ENCODE assay signal across 1 cellular context in the genomic region with DNA sequence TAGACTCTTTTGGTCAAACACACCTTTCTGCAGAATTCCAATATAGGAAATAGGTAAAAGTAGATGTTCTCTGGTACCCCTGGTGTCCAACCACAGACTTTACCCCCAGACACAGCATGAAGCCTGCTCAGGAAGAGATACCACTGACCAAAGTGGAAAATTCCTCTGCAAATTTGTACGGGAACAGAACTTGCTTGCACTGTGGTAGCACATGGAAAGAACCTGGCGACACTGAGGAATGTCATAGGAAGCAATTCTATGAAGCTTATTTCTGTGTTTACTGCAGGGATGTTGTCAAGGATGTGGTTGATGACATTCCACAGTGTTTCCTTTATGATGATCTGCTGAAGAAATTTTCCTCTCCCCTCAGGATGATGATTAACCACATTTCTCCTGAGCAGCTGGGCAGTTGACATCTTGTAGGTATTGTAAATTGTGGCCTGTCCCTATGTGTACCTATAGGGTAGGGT.
TF ChIP-seq lines count a peak whose summit lies in the region.

No MANE protein-coding gene starts in this region.

TF ChIP-seq in GM23338, 12 proteins besides CTCF, POLR2A, EP300 and RAD21 (continued from another document):
- TF ChIP-seq, protein P1, sequence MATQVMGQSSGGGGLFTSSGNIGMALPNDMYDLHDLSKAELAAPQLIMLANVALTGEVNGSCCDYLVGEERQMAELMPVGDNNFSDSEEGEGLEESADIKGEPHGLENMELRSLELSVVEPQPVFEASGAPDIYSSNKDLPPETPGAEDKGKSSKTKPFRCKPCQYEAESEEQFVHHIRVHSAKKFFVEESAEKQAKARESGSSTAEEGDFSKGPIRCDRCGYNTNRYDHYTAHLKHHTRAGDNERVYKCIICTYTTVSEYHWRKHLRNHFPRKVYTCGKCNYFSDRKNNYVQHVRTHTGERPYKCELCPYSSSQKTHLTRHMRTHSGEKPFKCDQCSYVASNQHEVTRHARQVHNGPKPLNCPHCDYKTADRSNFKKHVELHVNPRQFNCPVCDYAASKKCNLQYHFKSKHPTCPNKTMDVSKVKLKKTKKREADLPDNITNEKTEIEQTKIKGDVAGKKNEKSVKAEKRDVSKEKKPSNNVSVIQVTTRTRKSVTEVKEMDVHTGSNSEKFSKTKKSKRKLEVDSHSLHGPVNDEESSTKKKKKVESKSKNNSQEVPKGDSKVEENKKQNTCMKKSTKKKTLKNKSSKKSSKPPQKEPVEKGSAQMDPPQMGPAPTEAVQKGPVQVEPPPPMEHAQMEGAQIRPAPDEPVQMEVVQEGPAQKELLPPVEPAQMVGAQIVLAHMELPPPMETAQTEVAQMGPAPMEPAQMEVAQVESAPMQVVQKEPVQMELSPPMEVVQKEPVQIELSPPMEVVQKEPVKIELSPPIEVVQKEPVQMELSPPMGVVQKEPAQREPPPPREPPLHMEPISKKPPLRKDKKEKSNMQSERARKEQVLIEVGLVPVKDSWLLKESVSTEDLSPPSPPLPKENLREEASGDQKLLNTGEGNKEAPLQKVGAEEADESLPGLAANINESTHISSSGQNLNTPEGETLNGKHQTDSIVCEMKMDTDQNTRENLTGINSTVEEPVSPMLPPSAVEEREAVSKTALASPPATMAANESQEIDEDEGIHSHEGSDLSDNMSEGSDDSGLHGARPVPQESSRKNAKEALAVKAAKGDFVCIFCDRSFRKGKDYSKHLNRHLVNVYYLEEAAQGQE (IDR thresholded peaks at IDR 0.05; ENCODE audit: unreplicated experiment), result no peak
- TF ChIP-seq EZH2 (IDR thresholded peaks at IDR 0.05; ENCODE audit: low read depth, unreplicated experiment), result no peak
- TF ChIP-seq, protein P2, sequence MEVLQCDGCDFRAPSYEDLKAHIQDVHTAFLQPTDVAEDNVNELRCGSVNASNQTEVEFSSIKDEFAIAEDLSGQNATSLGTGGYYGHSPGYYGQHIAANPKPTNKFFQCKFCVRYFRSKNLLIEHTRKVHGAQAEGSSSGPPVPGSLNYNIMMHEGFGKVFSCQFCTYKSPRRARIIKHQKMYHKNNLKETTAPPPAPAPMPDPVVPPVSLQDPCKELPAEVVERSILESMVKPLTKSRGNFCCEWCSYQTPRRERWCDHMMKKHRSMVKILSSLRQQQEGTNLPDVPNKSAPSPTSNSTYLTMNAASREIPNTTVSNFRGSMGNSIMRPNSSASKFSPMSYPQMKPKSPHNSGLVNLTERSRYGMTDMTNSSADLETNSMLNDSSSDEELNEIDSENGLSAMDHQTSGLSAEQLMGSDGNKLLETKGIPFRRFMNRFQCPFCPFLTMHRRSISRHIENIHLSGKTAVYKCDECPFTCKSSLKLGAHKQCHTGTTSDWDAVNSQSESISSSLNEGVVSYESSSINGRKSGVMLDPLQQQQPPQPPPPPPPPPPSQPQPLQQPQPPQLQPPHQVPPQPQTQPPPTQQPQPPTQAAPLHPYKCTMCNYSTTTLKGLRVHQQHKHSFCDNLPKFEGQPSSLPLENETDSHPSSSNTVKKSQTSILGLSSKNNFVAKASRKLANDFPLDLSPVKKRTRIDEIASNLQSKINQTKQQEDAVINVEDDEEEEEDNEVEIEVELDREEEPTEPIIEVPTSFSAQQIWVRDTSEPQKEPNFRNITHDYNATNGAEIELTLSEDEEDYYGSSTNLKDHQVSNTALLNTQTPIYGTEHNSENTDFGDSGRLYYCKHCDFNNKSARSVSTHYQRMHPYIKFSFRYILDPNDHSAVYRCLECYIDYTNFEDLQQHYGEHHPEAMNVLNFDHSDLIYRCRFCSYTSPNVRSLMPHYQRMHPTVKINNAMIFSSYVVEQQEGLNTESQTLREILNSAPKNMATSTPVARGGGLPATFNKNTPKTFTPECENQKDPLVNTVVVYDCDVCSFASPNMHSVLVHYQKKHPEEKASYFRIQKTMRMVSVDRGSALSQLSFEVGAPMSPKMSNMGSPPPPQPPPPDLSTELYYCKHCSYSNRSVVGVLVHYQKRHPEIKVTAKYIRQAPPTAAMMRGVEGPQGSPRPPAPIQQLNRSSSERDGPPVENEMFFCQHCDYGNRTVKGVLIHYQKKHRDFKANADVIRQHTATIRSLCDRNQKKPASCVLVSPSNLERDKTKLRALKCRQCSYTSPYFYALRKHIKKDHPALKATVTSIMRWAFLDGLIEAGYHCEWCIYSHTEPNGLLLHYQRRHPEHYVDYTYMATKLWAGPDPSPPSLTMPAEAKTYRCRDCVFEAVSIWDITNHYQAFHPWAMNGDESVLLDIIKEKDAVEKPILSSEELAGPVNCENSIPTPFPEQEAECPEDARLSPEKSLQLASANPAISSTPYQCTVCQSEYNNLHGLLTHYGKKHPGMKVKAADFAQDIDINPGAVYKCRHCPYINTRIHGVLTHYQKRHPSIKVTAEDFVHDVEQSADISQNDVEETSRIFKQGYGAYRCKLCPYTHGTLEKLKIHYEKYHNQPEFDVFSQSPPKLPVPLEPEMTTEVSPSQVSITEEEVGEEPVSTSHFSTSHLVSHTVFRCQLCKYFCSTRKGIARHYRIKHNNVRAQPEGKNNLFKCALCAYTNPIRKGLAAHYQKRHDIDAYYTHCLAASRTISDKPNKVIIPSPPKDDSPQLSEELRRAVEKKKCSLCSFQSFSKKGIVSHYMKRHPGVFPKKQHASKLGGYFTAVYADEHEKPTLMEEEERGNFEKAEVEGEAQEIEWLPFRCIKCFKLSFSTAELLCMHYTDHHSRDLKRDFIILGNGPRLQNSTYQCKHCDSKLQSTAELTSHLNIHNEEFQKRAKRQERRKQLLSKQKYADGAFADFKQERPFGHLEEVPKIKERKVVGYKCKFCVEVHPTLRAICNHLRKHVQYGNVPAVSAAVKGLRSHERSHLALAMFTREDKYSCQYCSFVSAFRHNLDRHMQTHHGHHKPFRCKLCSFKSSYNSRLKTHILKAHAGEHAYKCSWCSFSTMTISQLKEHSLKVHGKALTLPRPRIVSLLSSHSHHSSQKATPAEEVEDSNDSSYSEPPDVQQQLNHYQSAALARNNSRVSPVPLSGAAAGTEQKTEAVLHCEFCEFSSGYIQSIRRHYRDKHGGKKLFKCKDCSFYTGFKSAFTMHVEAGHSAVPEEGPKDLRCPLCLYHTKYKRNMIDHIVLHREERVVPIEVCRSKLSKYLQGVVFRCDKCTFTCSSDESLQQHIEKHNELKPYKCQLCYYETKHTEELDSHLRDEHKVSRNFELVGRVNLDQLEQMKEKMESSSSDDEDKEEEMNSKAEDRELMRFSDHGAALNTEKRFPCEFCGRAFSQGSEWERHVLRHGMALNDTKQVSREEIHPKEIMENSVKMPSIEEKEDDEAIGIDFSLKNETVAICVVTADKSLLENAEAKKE (CRISPR knock-in tag; IDR thresholded peaks at IDR 0.05), result no peak
- TF ChIP-seq, protein P3, sequence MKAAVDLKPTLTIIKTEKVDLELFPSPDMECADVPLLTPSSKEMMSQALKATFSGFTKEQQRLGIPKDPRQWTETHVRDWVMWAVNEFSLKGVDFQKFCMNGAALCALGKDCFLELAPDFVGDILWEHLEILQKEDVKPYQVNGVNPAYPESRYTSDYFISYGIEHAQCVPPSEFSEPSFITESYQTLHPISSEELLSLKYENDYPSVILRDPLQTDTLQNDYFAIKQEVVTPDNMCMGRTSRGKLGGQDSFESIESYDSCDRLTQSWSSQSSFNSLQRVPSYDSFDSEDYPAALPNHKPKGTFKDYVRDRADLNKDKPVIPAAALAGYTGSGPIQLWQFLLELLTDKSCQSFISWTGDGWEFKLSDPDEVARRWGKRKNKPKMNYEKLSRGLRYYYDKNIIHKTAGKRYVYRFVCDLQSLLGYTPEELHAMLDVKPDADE (IDR thresholded peaks at IDR 0.05), result no peak
TF ChIP-seq in GM23338: peak in this region for 0.
